8 cellular contexts compared by ENCODE assay signal in genomic region chr21:43331962-43332458, GRCh38.
DNase-seq lines count a peak whose midpoint lies in the region; ATAC-seq and TF ChIP-seq lines count a peak whose summit lies in the region.
"Had no signal": no experiment of that assay in that cellular context is flagged by ENCODE, and none has a peak within 500 bp of the region (broad histone marks: within the 10 kb centered on the region; RNA-seq: fewer than 3 reads in every experiment).

No MANE protein-coding gene starts in this region.

- H3K36me3 Mint-ChIP-seq in CD8-positive, alpha-beta memory T cell: no peaks in the 10 kb centered on the region

- dilution Hi-C loops in IMR-90 (cut with HindIII; ENCODE audit: low sequenced_read_pairs, unreplicated experiment): no loop called here

- H3K79me1 ChIP-seq in IMR-90 (ENCODE audit: low read depth in 1 of 2, low read length in 2 of 2): peaks cover 0 to 13% of the 10 kb centered on the region in 2 experiments; a peak in 2 of 4 replicates

- peak overlapping the region in 1 of 8 donors; percentile 53 for H3K27ac Mint-ChIP-seq in CD8-positive, alpha-beta memory T cell

- POLR2A ChIA-PET in IMR-90 (lab: Charles Lee; ENCODE audit: unreplicated experiment): no interaction called here
- POLR2A ChIA-PET in CD8-positive, alpha-beta memory T cell (lab: Charles Lee): no interaction called here

- H3K27ac ChIP-seq in IMR-90 (ENCODE audit: insufficient read depth, low read length) (peak overlapping the region; percentile 96), breast epithelium (peak overlapping the region; percentile 90 to 94)
- H3K27ac ChIP-seq in CD8-positive, alpha-beta memory T cell (ENCODE audit: low read depth, low read length): no peak overlapping the region

- H3K9ac ChIP-seq in IMR-90 (ENCODE audit: low read depth, low read length): peak overlapping the region; percentile 34; the same call in 1 of the 2 replicates

- peak overlapping the region; percentile 79 for H2AK9ac ChIP-seq in IMR-90 (replicated peaks; ENCODE audit: low read depth, low read length, poor library complexity)

- H2BK15ac ChIP-seq in IMR-90 (ENCODE audit: low read depth, low read length): peak overlapping the region; percentile 43; the same call in 2 of the 3 replicates

- peak overlapping the region; percentile 82 for H3K23ac ChIP-seq in IMR-90 (ENCODE audit: low read depth, low read length)

- no peaks in the 10 kb centered on the region for H3K27me3 ChIP-seq in IMR-90 (ENCODE audit: control insufficient read depth, insufficient read depth, low read length)
- H3K27me3 ChIP-seq in breast epithelium: no peaks in the 10 kb centered on the region
- H3K27me3 ChIP-seq in CD8-positive, alpha-beta memory T cell (ENCODE audit: insufficient read depth, low read length, poor library complexity, severe bottlenecking): peaks cover 3% of the 10 kb centered on the region

- peak overlapping the region; percentile 50 for H3K56ac ChIP-seq in IMR-90 (ENCODE audit: extremely low read depth, insufficient read depth, low read length)

- WGBS in IMR-90 (ENCODE audit: extremely low coverage in 2 of 2, insufficient read length in 1 of 2), 2 experiments: 2% methylated on average over 7 of the region's 14 CpGs; no CpG with 5 or more reads in 1 of the 2 experiments

- H3K4me1 Mint-ChIP-seq in CD8-positive, alpha-beta memory T cell: peaks cover 0 to 2% (median 0%) of the 10 kb centered on the region in 3 donors

- TF ChIP-seq POLR2A in IMR-90 (IDR thresholded peaks at IDR 0.05; ENCODE audit: low read depth, low read length): no peak
- no peak for TF ChIP-seq POLR2A in breast epithelium (IDR thresholded peaks at IDR 0.05)

- H3K14ac ChIP-seq in IMR-90 (replicated peaks; ENCODE audit: low read depth, low read length): peak overlapping the region; percentile 83

- H3K4me2 ChIP-seq in IMR-90 (ENCODE audit: low read depth, low read length): peak overlapping the region; percentile 68

- H3K36me3 ChIP-seq in IMR-90 (ENCODE audit: control insufficient read depth, insufficient read depth, low read length) (no peaks in the 10 kb centered on the region), breast epithelium (no peaks in the 10 kb centered on the region)
- H3K36me3 ChIP-seq in CD8-positive, alpha-beta memory T cell (ENCODE audit: insufficient read depth, low read length): no peaks in the 10 kb centered on the region

- H3K27me3 Mint-ChIP-seq in CD8-positive, alpha-beta memory T cell: peaks cover 0 to 7% of the 10 kb centered on the region in 2 donors

- H4K5ac ChIP-seq in IMR-90 (ENCODE audit: low read depth, low read length): peak overlapping the region; percentile 71

- intact Hi-C loops in IMR-90 (cut with micrococcal nuclease): no loop called here
- intact Hi-C loops in breast epithelium (cut with DNase I; ENCODE audit: low total_unique reads): no loop called here

- peak overlapping the region; percentile 98 for H3K4ac ChIP-seq in IMR-90 (ENCODE audit: low read depth, low read length)

- TF ChIP-seq CTCF in IMR-90 (conservative IDR thresholded peaks at IDR 0.05; ENCODE audit: low read depth, low read length) (no peak), breast epithelium (IDR thresholded peaks at IDR 0.05) (no peak), GM13977 (IDR thresholded peaks at IDR 0.05; ENCODE audit: extremely low read depth, insufficient read depth, missing control alignments) (no peak)

- no peak overlapping the region for H3K4me3 ChIP-seq in IMR-90 (ENCODE audit: insufficient read depth, low read depth, low read length)
- peak overlapping the region in 1 of 3 donors; percentile 28 for H3K4me3 ChIP-seq in breast epithelium
- H3K4me3 ChIP-seq in CD8-positive, alpha-beta memory T cell (ENCODE audit: low read length): no peak overlapping the region

- peak overlapping the region; percentile 78 for H2AFZ ChIP-seq in IMR-90 (replicated peaks; ENCODE audit: low read length, poor library complexity)

- CTCF ChIA-PET in IMR-90 (lab: Yijun Ruan, JAX): no interaction called here
- CTCF ChIA-PET in CD8-positive, alpha-beta memory T cell (lab: Charles Lee): no interaction called here

- in situ Hi-C loops in IMR-90 (cut with MboI; ENCODE audit: low sequenced_read_pairs) (no loop called here), GM13977 (cut with MboI; ENCODE audit: low pct_unique_long_range_greater_than_20kb, low sequenced_read_pairs, unreplicated experiment) (no loop called here)

- H4K20me1 ChIP-seq in IMR-90 (ENCODE audit: insufficient read depth, low read length): no peaks in the 10 kb centered on the region

- H2AK5ac ChIP-seq in IMR-90 (ENCODE audit: low read depth, low read length): peak overlapping the region; percentile 96

- ATAC-seq in IMR-90 (ENCODE audit: low read depth): peak; percentile 46

- peak overlapping the region; percentile 91 for H4K91ac ChIP-seq in IMR-90 (ENCODE audit: insufficient read depth, low read depth, low read length)

- H2BK5ac ChIP-seq in IMR-90 (ENCODE audit: low read depth, low read length, poor library complexity, severe bottlenecking): peak overlapping the region; percentile 94

- H3K4me3 Mint-ChIP-seq in CD8-positive, alpha-beta memory T cell: no peak overlapping the region

- H2BK20ac ChIP-seq in IMR-90 (ENCODE audit: low read depth, low read length): peak overlapping the region; percentile 90

- peaks cover 0 to 2% (median 0%) of the 10 kb centered on the region in 5 donors for H3K9me3 Mint-ChIP-seq in CD8-positive, alpha-beta memory T cell

- H4K8ac ChIP-seq in IMR-90 (ENCODE audit: low read depth in 2 of 2, low read length in 2 of 2): peak overlapping the region; percentile 48 to 86; a peak in 3 of 4 replicates

- H3K9me3 ChIP-seq in IMR-90 (ENCODE audit: control insufficient read depth, insufficient read depth, low read length) (no peaks in the 10 kb centered on the region), breast epithelium (no peaks in the 10 kb centered on the region)
- no peaks in the 10 kb centered on the region for H3K9me3 ChIP-seq in CD8-positive, alpha-beta memory T cell (ENCODE audit: low read length)

- no TSS peak for BruUV-seq in IMR-90 (replicated peaks; lab: Mats Ljungman, UMichigan)

- DNase-seq in IMR-90: peak; percentile 99
- DNase-seq in breast epithelium (ENCODE audit: low spot score in 2 of 2): peak; percentile 80 to 88
- DNase-seq in kidney tubule cell (ENCODE audit: low spot score): peak; percentile 36
- peak; percentile 90 for DNase-seq in superior temporal gyrus (ENCODE audit: extremely low spot score)
- DNase-seq in CD8-positive, alpha-beta memory T cell: no peak
- DNase-seq in GM13977 (ENCODE audit: low spot score): no peak
- no peak for DNase-seq in activated CD4-positive, alpha-beta T cell treated with anti-CD3 and anti-CD28 coated beads for 4 hours
- DNase-seq: activated gamma-delta T cell treated with Interleukin-2 at 50 U/mL for 16 hours had no signal

- H3K4me1 ChIP-seq in IMR-90 (ENCODE audit: control insufficient read depth, insufficient read depth, low read length) (peaks cover 23% of the 10 kb centered on the region), breast epithelium (peaks cover 8 to 9% of the 10 kb centered on the region in 2 donors)
- no peaks in the 10 kb centered on the region for H3K4me1 ChIP-seq in CD8-positive, alpha-beta memory T cell (ENCODE audit: insufficient read depth, low read length)

- peak overlapping the region; percentile 84 for H3K18ac ChIP-seq in IMR-90 (ENCODE audit: low read depth, low read length)

- peaks cover 22% of the 10 kb centered on the region for H3K9me1 ChIP-seq in IMR-90 (ENCODE audit: insufficient read depth, low read length)

- TF ChIP-seq RAD21 in IMR-90 (IDR thresholded peaks at IDR 0.05; ENCODE audit: low read length): peak; percentile 15

- peak overlapping the region; percentile 89 for H2BK120ac ChIP-seq in IMR-90 (ENCODE audit: low read depth, low read length)

TF ChIP-seq in IMR-90, 13 proteins besides CTCF, POLR2A, EP300 and RAD21:
- peak; percentile 72 for TF ChIP-seq BHLHE40 (IDR thresholded peaks at IDR 0.05; ENCODE audit: low read depth, low read length)
- TF ChIP-seq RCOR1 (IDR thresholded peaks at IDR 0.05; ENCODE audit: insufficient replicate concordance, low read length): peak; percentile 9
- no peak for TF ChIP-seq MAFK (IDR thresholded peaks at IDR 0.05; ENCODE audit: low read depth, low read length)
- no peak; the same call in 1 of the 2 replicates for TF ChIP-seq SMC3 (IDR thresholded peaks at IDR 0.05; ENCODE audit: low read depth, low read length)
- peak; percentile 36; the same call in 1 of the 2 replicates for TF ChIP-seq MAZ (IDR thresholded peaks at IDR 0.05; ENCODE audit: borderline replicate concordance, low read depth, low read length)
- no peak for TF ChIP-seq CHD1 (IDR thresholded peaks at IDR 0.05; ENCODE audit: low read depth, low read length)
- TF ChIP-seq FOS (IDR thresholded peaks at IDR 0.05; ENCODE audit: low read depth, low read length): peak; percentile 71
- 0 out of 2 replicates have a peak, but pooled peaks have one; percentile 16 for TF ChIP-seq MXI1 (IDR thresholded peaks at IDR 0.05; ENCODE audit: borderline replicate concordance, low read depth, low read length)
- TF ChIP-seq, protein P1, sequence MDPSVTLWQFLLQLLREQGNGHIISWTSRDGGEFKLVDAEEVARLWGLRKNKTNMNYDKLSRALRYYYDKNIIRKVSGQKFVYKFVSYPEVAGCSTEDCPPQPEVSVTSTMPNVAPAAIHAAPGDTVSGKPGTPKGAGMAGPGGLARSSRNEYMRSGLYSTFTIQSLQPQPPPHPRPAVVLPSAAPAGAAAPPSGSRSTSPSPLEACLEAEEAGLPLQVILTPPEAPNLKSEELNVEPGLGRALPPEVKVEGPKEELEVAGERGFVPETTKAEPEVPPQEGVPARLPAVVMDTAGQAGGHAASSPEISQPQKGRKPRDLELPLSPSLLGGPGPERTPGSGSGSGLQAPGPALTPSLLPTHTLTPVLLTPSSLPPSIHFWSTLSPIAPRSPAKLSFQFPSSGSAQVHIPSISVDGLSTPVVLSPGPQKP (IDR thresholded peaks at IDR 0.05; ENCODE audit: borderline replicate concordance, low read depth, low read length): no peak
- TF ChIP-seq NFE2L2 (IDR thresholded peaks at IDR 0.05; ENCODE audit: low read depth, low read length): no peak
- TF ChIP-seq RFX5 (IDR thresholded peaks at IDR 0.05; ENCODE audit: low read depth, low read length): no peak
- peak; percentile 38; the same call in 1 of the 2 replicates for TF ChIP-seq CEBPB (IDR thresholded peaks at IDR 0.05; ENCODE audit: low read depth, low read length)
- TF ChIP-seq, protein P2, sequence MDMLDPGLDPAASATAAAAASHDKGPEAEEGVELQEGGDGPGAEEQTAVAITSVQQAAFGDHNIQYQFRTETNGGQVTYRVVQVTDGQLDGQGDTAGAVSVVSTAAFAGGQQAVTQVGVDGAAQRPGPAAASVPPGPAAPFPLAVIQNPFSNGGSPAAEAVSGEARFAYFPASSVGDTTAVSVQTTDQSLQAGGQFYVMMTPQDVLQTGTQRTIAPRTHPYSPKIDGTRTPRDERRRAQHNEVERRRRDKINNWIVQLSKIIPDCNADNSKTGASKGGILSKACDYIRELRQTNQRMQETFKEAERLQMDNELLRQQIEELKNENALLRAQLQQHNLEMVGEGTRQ (IDR thresholded peaks at IDR 0.05; ENCODE audit: low read depth, low read length): peak; percentile 95

Comparison
In these comparisons a context has a peak if more than half of its experiments do, and no peak if none do; other contexts are left out.
1. DNase-seq: peak in IMR-90 (single experiment), breast epithelium (2 of 2), kidney tubule cell (single experiment) and superior temporal gyrus (single experiment); none in CD8-positive, alpha-beta memory T cell (0 of 5), GM13977 (single experiment) and activated CD4-positive, alpha-beta T cell treated with anti-CD3 and anti-CD28 coated beads for 4 hours (0 of 2).